Comparison of ENCODE assay signal across 20 cellular contexts in the genomic region with DNA sequence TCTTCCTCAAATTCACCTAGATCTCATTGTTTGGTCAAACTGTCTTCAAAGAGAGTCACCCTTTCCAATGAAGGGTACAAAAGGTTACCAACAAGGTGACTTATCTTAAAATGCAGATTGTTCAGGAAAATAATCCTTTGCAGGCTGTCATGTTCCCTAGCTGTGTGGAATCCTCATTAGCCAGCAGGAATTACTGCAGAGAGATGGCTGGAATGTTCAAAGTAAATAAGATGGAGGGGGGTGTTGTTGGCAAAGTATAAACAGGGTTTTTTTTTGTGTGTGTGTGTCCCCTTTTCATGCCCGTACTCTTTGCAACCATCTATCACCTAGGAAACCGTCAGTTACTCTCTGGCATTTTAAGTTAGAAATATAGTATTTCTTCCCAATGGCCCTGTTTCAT. TPM values are rescaled to one million over a fixed set of nuclear protein-coding genes. Genes with fewer than 3 reads are reported as not detected.
DNase-seq lines count a peak whose midpoint lies in the region; ATAC-seq and TF ChIP-seq lines count a peak whose summit lies in the region.
"Had no signal": no experiment of that assay in that cellular context is flagged by ENCODE, and none has a peak within 500 bp of the region (broad histone marks: within the 10 kb centered on the region; RNA-seq: fewer than 3 reads in every experiment).

No MANE protein-coding gene starts in this region.

- no peak for TF ChIP-seq CTCF in chondrocyte (IDR thresholded peaks at IDR 0.05)
- TF ChIP-seq CTCF in neural progenitor cell (IDR thresholded peaks at IDR 0.05) = no peak
- no peak for TF ChIP-seq CTCF in spleen (IDR thresholded peaks at IDR 0.05 in 8 of 11, conservative IDR thresholded peaks at IDR 0.05 in 3 of 11)

- H3K4me3 ChIP-seq in neural progenitor cell = no peak overlapping the region
- H3K4me3 ChIP-seq in spleen = no peak overlapping the region

- 88 to 96% (median 90%) methylated on average over 2 of the region's 2 CpGs for WGBS in spleen, 5 donors

- DNase-seq in activated CD4-positive, alpha-beta T cell treated with anti-CD3 and anti-CD28 coated beads, Interleukin-2, amount 10 ng/mL, durations not matched to agents 24 days and 14 days = no peak
- no peak for DNase-seq in activated CD4-positive, alpha-beta T cell treated with anti-CD3 and anti-CD28 coated beads, Interleukin-2, amount 50 U/mL, for 4 hours
- peak; percentile 16 for DNase-seq in HuH-7 (ENCODE audit: low spot score)
- no peak for DNase-seq in chondrocyte (ENCODE audit: low spot score)
- DNase-seq in neural progenitor cell (ENCODE audit: low spot score) = no peak
- DNase-seq in spleen = no peak
- DNase-seq in putamen (ENCODE audit: low spot score) = no peak
- DNase-seq: activated CD4-positive, alpha-beta T cell treated with anti-CD3 and anti-CD28 coated beads, Interleukin-2, amount 50 U/mL, for 48 hours; activated effector memory CD4-positive, alpha-beta T cell treated with anti-CD3 and anti-CD28 coated beads, Interleukin-2, amount 50 U/mL, for 16 hours; DMS79 treated with DMSO at 0.1 percent for 48 hours; effector CD8-positive, alpha-beta T cell; HCEC 1CT; left cardiac atrium; NCI-H1694 treated with DMSO at 0.1 percent for 48 hours; NCI-H446 treated with DMSO at 0.1 percent for 48 hours; SHP77 treated with DMSO at 0.1 percent for 48 hours; small intestine; T1000 had no signal

- no peaks in the 10 kb centered on the region for H4K20me1 ChIP-seq in neural progenitor cell (ENCODE audit: low read depth)

- no peak for TF ChIP-seq POLR2A in spleen (IDR thresholded peaks at IDR 0.05)

- no peaks in the 10 kb centered on the region for H3K9me3 ChIP-seq in neural progenitor cell (ENCODE audit: low read depth)
- H3K9me3 ChIP-seq in spleen = no peaks in the 10 kb centered on the region

- no peak overlapping the region for H2AFZ ChIP-seq in neural progenitor cell (replicated peaks)

- H3K36me3 Mint-ChIP-seq in activated CD4-positive, alpha-beta T cell treated with anti-CD3 and anti-CD28 coated beads, Interleukin-2, amount 10 ng/mL, durations not matched to agents 24 days and 14 days (ENCODE audit: low read depth) = peaks cover 61% of the 10 kb centered on the region
- H3K36me3 Mint-ChIP-seq in chondrocyte (ENCODE audit: low read depth) (peaks cover 6% of the 10 kb centered on the region), neural progenitor cell (peaks cover 41% of the 10 kb centered on the region)

- peaks cover 71% of the 10 kb centered on the region for H3K4me1 Mint-ChIP-seq in activated CD4-positive, alpha-beta T cell treated with anti-CD3 and anti-CD28 coated beads, Interleukin-2, amount 10 ng/mL, durations not matched to agents 24 days and 14 days
- H3K4me1 Mint-ChIP-seq in chondrocyte (ENCODE audit: low read depth) (peaks cover 89% of the 10 kb centered on the region), neural progenitor cell (peaks cover 71% of the 10 kb centered on the region)

- H3K9me3 Mint-ChIP-seq in activated CD4-positive, alpha-beta T cell treated with anti-CD3 and anti-CD28 coated beads, Interleukin-2, amount 10 ng/mL, durations not matched to agents 24 days and 14 days = peaks cover 3% of the 10 kb centered on the region
- H3K9me3 Mint-ChIP-seq in chondrocyte (ENCODE audit: low read depth) (no peaks in the 10 kb centered on the region), neural progenitor cell (peaks cover 8% of the 10 kb centered on the region)

- H3K27me3 Mint-ChIP-seq in activated CD4-positive, alpha-beta T cell treated with anti-CD3 and anti-CD28 coated beads, Interleukin-2, amount 10 ng/mL, durations not matched to agents 24 days and 14 days = no peaks in the 10 kb centered on the region
- H3K27me3 Mint-ChIP-seq in chondrocyte (ENCODE audit: low read depth) (no peaks in the 10 kb centered on the region), neural progenitor cell (ENCODE audit: insufficient read depth, low read depth) (peaks cover 3% of the 10 kb centered on the region)

- H3K4me1 ChIP-seq in neural progenitor cell = peaks cover 24% of the 10 kb centered on the region
- peaks cover 21 to 100% (median 54%) of the 10 kb centered on the region in 6 donors for H3K4me1 ChIP-seq in spleen

- no peaks in the 10 kb centered on the region for H3K36me3 ChIP-seq in neural progenitor cell
- H3K36me3 ChIP-seq in spleen = peaks cover 0 to 33% (median 0%) of the 10 kb centered on the region in 6 donors

- H3K9ac ChIP-seq in neural progenitor cell = no peak overlapping the region

- no peak overlapping the region for H3K4me2 ChIP-seq in neural progenitor cell

- no peaks in the 10 kb centered on the region for H3K27me3 ChIP-seq in neural progenitor cell
- H3K27me3 ChIP-seq in spleen (replicated peaks in 1 of 7) = no peaks in the 10 kb centered on the region

- peaks cover 40% of the 10 kb centered on the region for H3K79me2 ChIP-seq in neural progenitor cell (ENCODE audit: low read depth)

- H3K27ac ChIP-seq in neural progenitor cell (no peak overlapping the region), spleen (peak overlapping the region in 2 of 8 donors; percentile 81 to 90)
- H3K27ac ChIP-seq: C4-2B had no signal

- intact Hi-C loops in activated CD4-positive, alpha-beta T cell treated with anti-CD3 and anti-CD28 coated beads, Interleukin-2, amount 10 ng/mL, durations not matched to agents 24 days and 14 days (cut with micrococcal nuclease) = loop anchor here (2.0 kb wide), 1 partner anchor 235 kb away; no protein-coding TSS in a partner anchor
- intact Hi-C loops in spleen (cut with DNase I; ENCODE audit: low total_unique reads) = no loop called here

- H3K27ac Mint-ChIP-seq in activated CD4-positive, alpha-beta T cell treated with anti-CD3 and anti-CD28 coated beads, Interleukin-2, amount 10 ng/mL, durations not matched to agents 24 days and 14 days = peak overlapping the region; percentile 71
- H3K27ac Mint-ChIP-seq in chondrocyte (ENCODE audit: unreplicated experiment) (peak overlapping the region; percentile 32), neural progenitor cell (no peak overlapping the region)

- peaks cover 2% of the 10 kb centered on the region for H3F3A ChIP-seq in neural progenitor cell (ENCODE audit: low read depth)

- no peak for ATAC-seq in GM21381 (IDR thresholded peaks at IDR 0.05; ENCODE audit: unreplicated experiment)
- ATAC-seq: left cardiac atrium had no signal

- peak overlapping the region; percentile 56 for H3K4me3 Mint-ChIP-seq in activated CD4-positive, alpha-beta T cell treated with anti-CD3 and anti-CD28 coated beads, Interleukin-2, amount 10 ng/mL, durations not matched to agents 24 days and 14 days
- H3K4me3 Mint-ChIP-seq in chondrocyte (ENCODE audit: unreplicated experiment) = no peak overlapping the region
- peak overlapping the region; percentile 8 for H3K4me3 Mint-ChIP-seq in neural progenitor cell

RNA-seq across cellular contexts. Expression of a gene that starts 6.5 kb away (rescaled TPM):
- 31.9 and 36.9 TPM in 2 replicates for total RNA-seq in activated CD4-positive, alpha-beta T cell treated with anti-CD3 and anti-CD28 coated beads, Interleukin-2, amount 10 ng/mL, durations not matched to agents 24 days and 14 days
- 23.2 to 42.0 TPM (median 25.2 TPM) in 3 replicates for total RNA-seq in chondrocyte
- total RNA-seq in neural progenitor cell (ENCODE audit: low replicate concordance) = 4.9 and 8.2 TPM in 2 replicates
- 100 to 1,000 TPM in 6 of 7 donors, 10 to 100 TPM in 1; 94.1 to 208 (median 124) TPM for total RNA-seq in spleen
- 10 to 100 TPM; 16.1 to 21.3 (median 18.2) TPM for polyA plus RNA-seq in spleen
